Comparison of ENCODE assay signal across 8 cellular contexts in genomic region chr1:205284420-205285144, GRCh38. TPM values are rescaled to one million over a fixed set of nuclear protein-coding genes. Genes with fewer than 3 reads are reported as not detected.
DNase-seq lines count a peak whose midpoint lies in the region; ATAC-seq and TF ChIP-seq lines count a peak whose summit lies in the region.

No MANE protein-coding gene starts in this region.

- H3K4me3 Mint-ChIP-seq in CD8-positive, alpha-beta T cell = peak overlapping the region; percentile 83
- H3K4me3 Mint-ChIP-seq in stimulated activated naive CD8-positive, alpha-beta T cell treated with anti-CD3 and anti-CD28 coated beads, Interleukin-15, amount 100 ng/mL, for 72 hours = peak overlapping the region; percentile 84 to 90

- no peak overlapping the region for H3K4me2 ChIP-seq in neuronal stem cell (ENCODE audit: insufficient read depth, low read length, poor library complexity, severe bottlenecking)

- H3K27me3 ChIP-seq in CD8-positive, alpha-beta T cell (ENCODE audit: insufficient read depth, low read length) = no peaks in the 10 kb centered on the region
- H3K27me3 ChIP-seq in neuronal stem cell (ENCODE audit: control insufficient read depth in 3 of 3, insufficient read depth in 3 of 3, low read depth in 1 of 3, low read length in 3 of 3) = no peaks in the 10 kb centered on the region

- H3K27ac ChIP-seq in CD8-positive, alpha-beta T cell (ENCODE audit: low read depth, low read length) = peak overlapping the region; percentile 56
- H3K27ac ChIP-seq in neuronal stem cell (replicated peaks; ENCODE audit: low read length) = peak overlapping the region; percentile 94

- H2AFZ ChIP-seq in neuronal stem cell (ENCODE audit: low read length) = peak overlapping the region; percentile 2

- peak; percentile 78 to 96 (median 91) for DNase-seq in CD8-positive, alpha-beta T cell
- DNase-seq in KBM-7 (peak; percentile 91), SHP77 (lab: John Stamatoyannopoulos, UW) (peak; percentile 96), foreskin fibroblast (peak; percentile 98 to 99), neuronal stem cell (ENCODE audit: low spot score) (peak; percentile 86)
- DNase-seq in activated gamma-delta T cell treated with anti-CD3 and anti-CD28 coated beads, Interleukin-2, amount 50 U/mL, for 16 hours (ENCODE audit: low read depth) = peak; percentile 85
- DNase-seq in stimulated activated naive CD8-positive, alpha-beta T cell treated with anti-CD3 and anti-CD28 coated beads, Interleukin-15, amount 100 ng/mL, for 72 hours = peak; percentile 85 to 91

- H2BK12ac ChIP-seq in neuronal stem cell (ENCODE audit: low read length) = peak overlapping the region; percentile 77

- intact Hi-C loops in CD8-positive, alpha-beta T cell (cut with DNase I, micrococcal nuclease) = loop anchor here (1.0 to 10.0 kb wide), 6 partner anchors 9 to 1518 kb away; partner anchors contain the start of genes ELK4 (in 2 of the 2), NUAK2 (in 2 of the 2) and SLC41A1 (in 1 of the 2)

- peak overlapping the region; percentile 68 for H4K8ac ChIP-seq in neuronal stem cell (ENCODE audit: low read depth, low read length)

- H3K4me1 Mint-ChIP-seq in CD8-positive, alpha-beta T cell (ENCODE audit: low read depth) = peaks cover 84% of the 10 kb centered on the region
- H3K4me1 Mint-ChIP-seq in stimulated activated naive CD8-positive, alpha-beta T cell treated with anti-CD3 and anti-CD28 coated beads, Interleukin-15, amount 100 ng/mL, for 72 hours = peaks cover 88% of the 10 kb centered on the region

- peak overlapping the region; percentile 50 for H3K14ac ChIP-seq in neuronal stem cell (ENCODE audit: low read length)

- H3K27ac Mint-ChIP-seq in CD8-positive, alpha-beta T cell = peak overlapping the region; percentile 96
- H3K27ac Mint-ChIP-seq in stimulated activated naive CD8-positive, alpha-beta T cell treated with anti-CD3 and anti-CD28 coated beads, Interleukin-15, amount 100 ng/mL, for 72 hours = peak overlapping the region; percentile 92 to 96

- in situ Hi-C loops in KBM-7 (cut with MboI; ENCODE audit: low pct_unique_long_range_greater_than_20kb, low sequenced_read_pairs) = no loop called here

- H3K18ac ChIP-seq in neuronal stem cell (ENCODE audit: low read length) = peak overlapping the region; percentile 99

- peaks cover 81% of the 10 kb centered on the region for H3K4me1 ChIP-seq in CD8-positive, alpha-beta T cell (ENCODE audit: insufficient read depth, low read length)
- H3K4me1 ChIP-seq in neuronal stem cell (ENCODE audit: control insufficient read depth in 2 of 2, insufficient read depth in 1 of 2, low read depth in 1 of 2, low read length in 2 of 2) = peaks cover 43 to 50% of the 10 kb centered on the region in 2 donors

- peak overlapping the region; percentile 80 for H4K91ac ChIP-seq in neuronal stem cell (ENCODE audit: low read depth, low read length, poor library complexity)

- H3K9me3 ChIP-seq in CD8-positive, alpha-beta T cell (ENCODE audit: low read length) = no peaks in the 10 kb centered on the region
- H3K9me3 ChIP-seq in neuronal stem cell (replicated peaks in 1 of 2; ENCODE audit: control insufficient read depth in 2 of 2, insufficient read depth in 1 of 2, low read depth in 1 of 2, low read length in 2 of 2) = no peaks in the 10 kb centered on the region

- no peak for TF ChIP-seq CTCF in CD8-positive, alpha-beta T cell (IDR thresholded peaks at IDR 0.05)
- peak; percentile 8 for TF ChIP-seq CTCF in foreskin fibroblast (IDR thresholded peaks at IDR 0.05; ENCODE audit: low read depth, low read length)

- no peaks in the 10 kb centered on the region for H3K36me3 ChIP-seq in CD8-positive, alpha-beta T cell (ENCODE audit: insufficient read depth, low read length)
- no peaks in the 10 kb centered on the region for H3K36me3 ChIP-seq in neuronal stem cell (replicated peaks in 1 of 2; ENCODE audit: control insufficient read depth in 2 of 2, insufficient read depth in 2 of 2, low read length in 2 of 2)

- POLR2A ChIA-PET in CD8-positive, alpha-beta T cell (lab: Charles Lee) = interaction anchor here (0.6 to 9.1 kb wide), 10 partner anchors 9 to 490 kb away, joined by 3 to 161 read pairs (median 12); partner anchors contain the start of gene NUAK2

- H2BK5ac ChIP-seq in neuronal stem cell (ENCODE audit: low read length) = peak overlapping the region; percentile 97

- peak overlapping the region; percentile 73 for H3K9ac ChIP-seq in neuronal stem cell (ENCODE audit: low read depth, low read length, poor library complexity)

- H3K27me3 Mint-ChIP-seq in CD8-positive, alpha-beta T cell (ENCODE audit: low read depth) = no peaks in the 10 kb centered on the region
- H3K27me3 Mint-ChIP-seq in stimulated activated naive CD8-positive, alpha-beta T cell treated with anti-CD3 and anti-CD28 coated beads, Interleukin-15, amount 100 ng/mL, for 72 hours = peaks cover 13% of the 10 kb centered on the region

- peak overlapping the region; percentile 99 for H2AK5ac ChIP-seq in neuronal stem cell (ENCODE audit: low read depth, low read length)

- H3K9me3 Mint-ChIP-seq in CD8-positive, alpha-beta T cell = no peaks in the 10 kb centered on the region
- H3K9me3 Mint-ChIP-seq in stimulated activated naive CD8-positive, alpha-beta T cell treated with anti-CD3 and anti-CD28 coated beads, Interleukin-15, amount 100 ng/mL, for 72 hours = no peaks in the 10 kb centered on the region

- H3K79me1 ChIP-seq in neuronal stem cell (ENCODE audit: low read depth, low read length) = no peaks in the 10 kb centered on the region

- CTCF ChIA-PET in CD8-positive, alpha-beta T cell (lab: Charles Lee) = interaction anchor here (1.5 to 10.0 kb wide), 6 partner anchors 10 to 50 kb away, joined by 3 to 216 read pairs (median 12); partner anchors contain the start of gene NUAK2

- no CpG with 5 or more reads among the region's 7 CpGs for WGBS in neuronal stem cell (ENCODE audit: extremely low coverage in 2 of 2, insufficient read length in 2 of 2, insufficient replicate concordance in 1 of 2), 2 donors

- peak overlapping the region; percentile 86 for H3K4ac ChIP-seq in neuronal stem cell (ENCODE audit: low read length)

- peak overlapping the region; percentile 100 for H2BK120ac ChIP-seq in neuronal stem cell (ENCODE audit: low read depth, low read length)

- H3K4me3 ChIP-seq in CD8-positive, alpha-beta T cell (ENCODE audit: low read depth, low read length) = peak overlapping the region; percentile 40
- H3K4me3 ChIP-seq in foreskin fibroblast (ENCODE audit: low read depth in 1 of 2, low read length in 2 of 2) = no peak overlapping the region
- H3K4me3 ChIP-seq in neuronal stem cell (ENCODE audit: low read length in 2 of 2) = no peak overlapping the region

- H3K36me3 Mint-ChIP-seq in CD8-positive, alpha-beta T cell = peaks cover 4% of the 10 kb centered on the region

- H2BK15ac ChIP-seq in neuronal stem cell (ENCODE audit: low read length) = peak overlapping the region; percentile 90

- peak overlapping the region; percentile 93 for H3K23ac ChIP-seq in neuronal stem cell (ENCODE audit: low read depth, low read length, poor library complexity)

- peak; percentile 62 for ATAC-seq in CD8-positive, alpha-beta T cell
- ATAC-seq in stimulated activated naive CD8-positive, alpha-beta T cell treated with anti-CD3 and anti-CD28 coated beads, Interleukin-15, amount 100 ng/mL, for 72 hours = peak; percentile 79
- ATAC-seq in HG03175 (IDR thresholded peaks at IDR 0.05; ENCODE audit: unreplicated experiment) = no peak

RNA-seq across cellular contexts. Expression of gene NUAK2, which starts 37.0 kb away (rescaled TPM):
- total RNA-seq in CD8-positive, alpha-beta T cell = 10 to 100 TPM; 17.1 to 18.3 TPM
- polyA plus RNA-seq in neuronal stem cell (2013, experiment 1 of 2) = 55.9 TPM
- 57.2 TPM for polyA plus RNA-seq in neuronal stem cell (2013, experiment 2 of 2)

RNA-seq across cellular contexts. Expression of gene TMCC2, which starts 56.8 kb away (rescaled TPM):
- 1 to 10 TPM; 1.5 to 2.0 TPM for total RNA-seq in CD8-positive, alpha-beta T cell
- 13.3 TPM for polyA plus RNA-seq in neuronal stem cell (2013, experiment 1 of 2)
- polyA plus RNA-seq in neuronal stem cell (2013, experiment 2 of 2) = 12.9 TPM
